In genomic region chr7:2886900-2887299, GRCh38 we compare ENCODE assay signal across 8 cellular contexts.
DNase-seq lines count a peak whose midpoint lies in the region; ATAC-seq and FAIRE-seq lines count a peak whose summit lies in the region.

No MANE protein-coding gene starts in this region.

- DNase-seq in AG20443 (ENCODE audit: low spot score) (peak; percentile 80), NCI-H1694 (lab: John Stamatoyannopoulos, UW) (peak; percentile 75), SW480 (ENCODE audit: low spot score) (peak; percentile 86), T47D (ENCODE audit: low read depth in 1 of 2, low spot score in 1 of 2) (peak; percentile 89 to 91)
- peak; percentile 66 for DNase-seq in stimulated activated CD4-positive, alpha-beta T cell treated with anti-CD3 and anti-CD28 coated beads, Interleukin-4, amount 100 ng/mL, for 24 hours

- peak; percentile 97 for FAIRE-seq in islet of Langerhans (lab: Jason Lieb, UNC)

- in situ Hi-C loops in T47D (cut with HindIII; ENCODE audit: low pct_unique_long_range_greater_than_20kb, low sequenced_read_pairs): no loop called here

- peak; percentile 71 for ATAC-seq in GM18511 (IDR thresholded peaks at IDR 0.05; ENCODE audit: unreplicated experiment)
- ATAC-seq in GM21737 (IDR thresholded peaks at IDR 0.05; ENCODE audit: unreplicated experiment): no peak
